24 cellular contexts compared by ENCODE assay signal in the genomic region with DNA sequence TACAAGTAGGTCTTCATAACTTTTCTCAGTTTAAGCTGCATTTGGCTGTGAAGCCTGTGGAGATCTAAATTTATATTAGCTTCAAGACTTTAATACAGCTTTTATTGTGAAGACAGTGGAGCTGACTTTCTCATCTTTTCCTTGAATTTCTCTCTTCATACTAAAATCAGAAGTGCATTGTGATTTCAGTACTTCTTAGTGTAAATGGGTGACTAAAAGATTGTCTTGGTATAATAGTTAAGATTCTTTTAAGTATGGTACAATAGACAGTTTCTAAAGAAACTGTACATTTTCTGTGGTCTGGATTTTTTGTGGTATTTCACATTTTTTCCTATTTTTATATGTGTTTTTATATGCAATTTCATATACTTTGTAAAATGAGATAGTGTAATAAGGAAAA.
"Had no signal": no experiment of that assay in that cellular context is flagged by ENCODE, and none has a peak within 500 bp of the region (broad histone marks: within the 10 kb centered on the region; RNA-seq: fewer than 3 reads in every experiment).

No MANE protein-coding gene starts in this region.

- H3K9me3 ChIP-seq: adrenal gland, breast epithelium, SJCRH30, SK-N-SH had no signal

- H3K27ac ChIP-seq: adrenal gland, breast epithelium, RWPE1, SJCRH30 had no signal

- H3K9ac ChIP-seq: SK-N-SH had no signal

- H3K27me3 Mint-ChIP-seq: activated naive CD4-positive, alpha-beta T cell treated with anti-CD3 and anti-CD28 coated beads, Interleukin-2, amount 50 U/mL, for 24 hours had no signal

- H3K9me3 Mint-ChIP-seq: activated naive CD4-positive, alpha-beta T cell treated with anti-CD3 and anti-CD28 coated beads, Interleukin-2, amount 50 U/mL, for 24 hours had no signal

- H3K27me3 ChIP-seq: adrenal gland, breast epithelium, SJCRH30 had no signal

- DNase-seq: activated CD4-positive, alpha-beta T cell treated with anti-CD3 and anti-CD28 coated beads for 48 hours; activated CD4-positive, alpha-beta T cell treated with anti-CD3 and anti-CD28 coated beads, Interleukin-2, amount 50 U/mL, for 48 hours; adrenal gland; anterior cingulate cortex; caudate nucleus; IMR-90; Kasumi-1; KBM-7; NCI-H1105 treated with DMSO at 0.1 percent for 48 hours; NCI-H1436 treated with DMSO at 0.1 percent for 48 hours; NCI-H187; NCI-H2081; NCI-H510A treated with DMSO at 0.1 percent for 48 hours; NCI-H69; NK-92 treated with Interleukin-12 subunit alpha and Interleukin-12 subunit beta, amount 100 ng/mL, for 24 hours; OCI-M1; Right ventricle myocardium superior; SJCRH30; SK-N-SH; SW 1271 had no signal

- H3K27ac Mint-ChIP-seq: activated naive CD4-positive, alpha-beta T cell treated with anti-CD3 and anti-CD28 coated beads, Interleukin-2, amount 50 U/mL, for 24 hours had no signal

- ATAC-seq: Panc1 had no signal

- H3K4me2 ChIP-seq: SK-N-SH had no signal

- H3K4me3 Mint-ChIP-seq: activated naive CD4-positive, alpha-beta T cell treated with anti-CD3 and anti-CD28 coated beads, Interleukin-2, amount 50 U/mL, for 24 hours had no signal

- H3K4me1 ChIP-seq: adrenal gland, breast epithelium, SJCRH30 had no signal
